11 cellular contexts compared by ENCODE assay signal in genomic region chr7:24728503-24729364, GRCh38. TPM values are rescaled to one million over a fixed set of nuclear protein-coding genes. Genes with fewer than 3 reads are reported as not detected.
A peak's percentile ranks its signal among the peaks of the same experiment; 100 is the strongest.
DNase-seq lines count a peak whose midpoint lies in the region; ATAC-seq, FAIRE-seq and TF ChIP-seq lines count a peak whose summit lies in the region.
"Had no signal": no experiment of that assay in that cellular context is flagged by ENCODE, and none has a peak within 500 bp of the region (broad histone marks: within the 10 kb centered on the region; RNA-seq: fewer than 3 reads in every experiment).

No MANE protein-coding gene starts in this region.

- H3F3A ChIP-seq in PC-3 (ENCODE audit: low read length, unreplicated experiment): no peaks in the 10 kb centered on the region

- H3K9ac ChIP-seq in PC-3 (ENCODE audit: low read length): no peak overlapping the region

- no peak for TF ChIP-seq POLR2A in GM12892 (IDR thresholded peaks at IDR 0.05; ENCODE audit: low read depth, low read length)

- FAIRE-seq in GM12892 (lab: Jason Lieb, UNC): peak; percentile 77

- no peak overlapping the region for H3K27ac ChIP-seq in PC-3 (ENCODE audit: low read length)

- BruUV-seq in PC-3 (replicated peaks; lab: Mats Ljungman, UMichigan): no TSS peak

- H3K27me3 Mint-ChIP-seq in type B pancreatic cell: peaks cover 2% of the 10 kb centered on the region

- no peaks in the 10 kb centered on the region for H3K9me3 ChIP-seq in PC-3 (ENCODE audit: low read length)

- peak; percentile 28 for ATAC-seq in HG02981 (IDR thresholded peaks at IDR 0.05; ENCODE audit: unreplicated experiment)
- ATAC-seq in omental fat pad (ENCODE audit: low FRiP score): peak; percentile 48
- no peak for ATAC-seq in left colon
- ATAC-seq in GM21423 (IDR thresholded peaks at IDR 0.05; ENCODE audit: unreplicated experiment): no peak
- ATAC-seq in PC-3: no peak

- H3K9me2 ChIP-seq in PC-3 (replicated peaks; ENCODE audit: low read length): no peaks in the 10 kb centered on the region

- H3K9me3 Mint-ChIP-seq in type B pancreatic cell: peaks cover 7% of the 10 kb centered on the region

- no peaks in the 10 kb centered on the region for H4K20me1 ChIP-seq in PC-3 (ENCODE audit: low read length)

- POLR2A ChIA-PET in PC-3 (lab: Charles Lee; ENCODE audit: unreplicated experiment): no interaction called here

- no peaks in the 10 kb centered on the region for H3K36me3 ChIP-seq in PC-3 (ENCODE audit: low read depth, low read length)

- no peaks in the 10 kb centered on the region for H3K4me1 Mint-ChIP-seq in type B pancreatic cell (ENCODE audit: unreplicated experiment)

- no peaks in the 10 kb centered on the region for H3K36me3 Mint-ChIP-seq in type B pancreatic cell

- no peaks in the 10 kb centered on the region for H3K27me3 ChIP-seq in PC-3 (ENCODE audit: low read length)

- no peak overlapping the region for H3K27ac Mint-ChIP-seq in type B pancreatic cell
- H3K27ac Mint-ChIP-seq: nephron progenitor cell had no signal

- H3K79me2 ChIP-seq in PC-3 (ENCODE audit: low read length): no peaks in the 10 kb centered on the region

- no peak overlapping the region for H3K4me3 ChIP-seq in PC-3 (ENCODE audit: low read length)

- H3K4me1 ChIP-seq in PC-3 (ENCODE audit: insufficient read depth, low read length): peaks cover 7% of the 10 kb centered on the region

- no peak overlapping the region for H3K4me2 ChIP-seq in PC-3 (ENCODE audit: low read length)

- no peak overlapping the region for H3K4me3 Mint-ChIP-seq in type B pancreatic cell
- H3K4me3 Mint-ChIP-seq: nephron progenitor cell had no signal

- CTCF ChIA-PET in PC-3 (lab: Charles Lee): no interaction called here

- DNase-seq in GM12892 (ENCODE audit: insufficient read length): no peak
- peak; percentile 50 for DNase-seq in astrocyte of the hippocampus (ENCODE audit: low read depth, low spot score)
- DNase-seq in omental fat pad (ENCODE audit: low spot score): no peak
- DNase-seq in type B pancreatic cell (ENCODE audit: extremely low spot score, unreplicated experiment): no peak
- no peak for DNase-seq in left colon
- DNase-seq in PC-3: no peak
- DNase-seq: DMS53, NCI-H187 treated with DMSO at 0.1 percent for 48 hours, nephron progenitor cell had no signal

- TF ChIP-seq CTCF in omental fat pad (IDR thresholded peaks at IDR 0.05): no peak
- no peak for TF ChIP-seq CTCF in type B pancreatic cell (conservative IDR thresholded peaks at IDR 0.05)
- no peak for TF ChIP-seq CTCF in PC-3 (conservative IDR thresholded peaks at IDR 0.05; ENCODE audit: low read depth, low read length)

- intact Hi-C loops in left colon (cut with DNase I, micrococcal nuclease): no loop called here
- intact Hi-C loops in PC-3 (cut with micrococcal nuclease): no loop called here

- H2AFZ ChIP-seq in PC-3 (ENCODE audit: low read length): no peak overlapping the region

RNA-seq across cellular contexts. Expression of gene GSDME, which starts 28.5 kb away (rescaled TPM):
- polyA plus RNA-seq in GM12892 (2012; ENCODE audit: missing spikeins): 190 TPM
- total RNA-seq in omental fat pad: 10 to 100 TPM; 14.8 to 58.3 (median 30.7) TPM
- 5.6 and 10.8 TPM in 2 replicates for total RNA-seq in type B pancreatic cell (ENCODE audit: low replicate concordance)
- 1 to 10 TPM in 1 of 2 donors, under 1 TPM in 1; 0.85 to 1.8 TPM for total RNA-seq in left colon
- total RNA-seq in PC-3 (2014; rRNA removed): 12.0 and 16.6 TPM in 2 replicates

Comparison
In these comparisons a context has a peak if more than half of its experiments do, and no peak if none do; other contexts are left out.
1. ATAC-seq: peak in HG02981 (single experiment) and omental fat pad (single experiment); none in left colon (single experiment), GM21423 (single experiment) and PC-3 (single experiment).